12 cellular contexts compared by ENCODE assay signal in genomic region chr4:98341309-98341708, GRCh38.
DNase-seq lines count a peak whose midpoint lies in the region; ATAC-seq and TF ChIP-seq lines count a peak whose summit lies in the region.
"Had no signal": no experiment of that assay in that cellular context is flagged by ENCODE, and none has a peak within 500 bp of the region (broad histone marks: within the 10 kb centered on the region; RNA-seq: fewer than 3 reads in every experiment).

No MANE protein-coding gene starts in this region.

- no peak overlapping the region for H2AFZ ChIP-seq in osteoblast (ENCODE audit: low read length)

- H3K36me3 ChIP-seq in osteoblast (ENCODE audit: insufficient read depth, low read length) (peaks cover 5% of the 10 kb centered on the region), lower lobe of right lung (peaks cover 7% of the 10 kb centered on the region)

- DNase-seq in DMS 273 treated with DMSO at 0.1 percent for 48 hours (lab: John Stamatoyannopoulos, UW) (peak; percentile 84), NCI-H524 (lab: John Stamatoyannopoulos, UW) (peak; percentile 2 to 74), dedifferentiated amniotic fluid mesenchymal stem cell (ENCODE audit: extremely low spot score) (peak; percentile 51), osteoblast (ENCODE audit: insufficient read length, low spot score, missing footprints) (peak; percentile 84), SKM-1 treated with dmso at 0.1 percent for 144 hours (lab: John Stamatoyannopoulos, UW; ENCODE audit: unreplicated experiment) (no peak), RKO (ENCODE audit: low spot score) (no peak), lower lobe of right lung (no peak)
- DNase-seq: activated naive CD4-positive, alpha-beta T cell treated with anti-CD3 and anti-CD28 coated beads, Interleukin-2, amount 10 ng/mL, durations not matched to agents 7 days and 5 days; effector memory CD8-positive, alpha-beta T cell; NCI-H1436; T-helper 17 cell had no signal

- no peaks in the 10 kb centered on the region for H4K20me1 ChIP-seq in osteoblast (ENCODE audit: insufficient read depth, low read length)

- peak overlapping the region; percentile 4 for H3K27ac ChIP-seq in osteoblast (ENCODE audit: low read depth, low read length)
- no peak overlapping the region for H3K27ac ChIP-seq in lower lobe of right lung

- TF ChIP-seq CTCF in osteoblast (IDR thresholded peaks at IDR 0.05; ENCODE audit: extremely low read depth, low read depth, low read length) (peak; percentile 25), lower lobe of right lung (IDR thresholded peaks at IDR 0.05) (no peak)

- H3K4me1 ChIP-seq in osteoblast (ENCODE audit: insufficient read depth, low read length) = peaks cover 11% of the 10 kb centered on the region
- H3K4me1 ChIP-seq in lower lobe of right lung = no peaks in the 10 kb centered on the region

- intact Hi-C loops in lower lobe of right lung (cut with DNase I) = no loop called here

- ATAC-seq in GM21529 (IDR thresholded peaks at IDR 0.05; ENCODE audit: unreplicated experiment) (no peak), lower lobe of right lung (no peak)
- ATAC-seq: effector memory CD8-positive, alpha-beta T cell; T-helper 17 cell had no signal

- no peak overlapping the region for H3K4me3 ChIP-seq in osteoblast (ENCODE audit: insufficient read depth, low read length)
- H3K4me3 ChIP-seq in lower lobe of right lung = no peak overlapping the region

- peaks cover 14% of the 10 kb centered on the region for H3K79me2 ChIP-seq in osteoblast (ENCODE audit: insufficient read depth, low read length)

- H3K27me3 ChIP-seq in osteoblast (ENCODE audit: insufficient read depth, low read length) (no peaks in the 10 kb centered on the region), lower lobe of right lung (ENCODE audit: low read depth) (no peaks in the 10 kb centered on the region)

- H3K4me2 ChIP-seq in osteoblast (ENCODE audit: insufficient read depth, low read length) = peak overlapping the region; percentile 41

- H3K9me3 ChIP-seq in osteoblast (ENCODE audit: low read depth, low read length) = no peaks in the 10 kb centered on the region
- H3K9me3 ChIP-seq in lower lobe of right lung = no peaks in the 10 kb centered on the region

Comparison
In these comparisons a context has a peak if more than half of its experiments do, and no peak if none do; other contexts are left out.
1. DNase-seq: peak in DMS 273 treated with DMSO at 0.1 percent for 48 hours (single experiment), NCI-H524 (2 of 2), dedifferentiated amniotic fluid mesenchymal stem cell (single experiment) and osteoblast (single experiment); none in SKM-1 treated with dmso at 0.1 percent for 144 hours (single experiment), RKO (single experiment) and lower lobe of right lung (single experiment).